Comparison of ENCODE assay signal across 8 cellular contexts in the genomic region with DNA sequence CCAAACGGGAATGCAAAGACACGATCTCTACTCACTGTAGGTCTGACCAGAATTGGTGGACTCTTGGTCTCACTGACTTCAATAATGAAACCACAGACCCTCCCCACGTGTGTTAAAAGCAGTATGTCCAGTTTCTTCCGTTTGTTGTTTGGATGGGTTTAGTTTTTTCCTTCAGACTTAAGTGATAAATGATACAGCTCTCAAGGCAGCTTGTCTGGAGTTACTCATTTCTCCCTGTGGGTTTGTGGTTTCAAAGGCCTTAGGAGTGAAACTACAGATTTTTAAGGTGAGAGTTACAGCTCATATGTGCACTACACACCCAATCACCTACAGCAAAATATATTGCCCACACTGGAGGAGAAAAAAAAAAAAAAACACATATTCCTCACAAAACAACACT.
DNase-seq lines count a peak whose midpoint lies in the region; ATAC-seq and TF ChIP-seq lines count a peak whose summit lies in the region.

No MANE protein-coding gene starts in this region.

- H3K27ac ChIP-seq in brain microvascular endothelial cell (no peak overlapping the region), esophagus squamous epithelium (no peak overlapping the region)

- no peaks in the 10 kb centered on the region for H3K36me3 ChIP-seq in brain microvascular endothelial cell (replicated peaks)
- no peaks in the 10 kb centered on the region for H3K36me3 ChIP-seq in esophagus squamous epithelium

- H3K27me3 ChIP-seq in brain microvascular endothelial cell (replicated peaks) (no peaks in the 10 kb centered on the region), esophagus squamous epithelium (no peaks in the 10 kb centered on the region)

- intact Hi-C loops in head of caudate nucleus (cut with DNase I), result loop anchor here (10.0 kb wide), 1 partner anchor 70 kb away; no protein-coding TSS in a partner anchor
- intact Hi-C loops in esophagus squamous epithelium (cut with DNase I), result no loop called here

- in situ Hi-C loops in brain microvascular endothelial cell (cut with HindIII; ENCODE audit: low pct_ligation_motif_present, low sequenced_read_pairs), result no loop called here

- no peak overlapping the region for H3K4me3 ChIP-seq in AG10803 (ENCODE audit: low read length)
- no peak overlapping the region for H3K4me3 ChIP-seq in brain microvascular endothelial cell (ENCODE audit: low read depth, low read length)
- H3K4me3 ChIP-seq in esophagus squamous epithelium, result no peak overlapping the region

- TF ChIP-seq POLR2A in esophagus squamous epithelium (IDR thresholded peaks at IDR 0.05), result no peak

- 53 to 85% methylated on average over 4 of the region's 4 CpGs for WGBS in esophagus squamous epithelium, 2 donors

- ATAC-seq in GM19351 (IDR thresholded peaks at IDR 0.05; ENCODE audit: unreplicated experiment) (peak; percentile 95), HG03457 (IDR thresholded peaks at IDR 0.05; ENCODE audit: unreplicated experiment) (peak; percentile 82)

- peaks cover 0 to 9% (median 0%) of the 10 kb centered on the region in 3 donors for H3K4me1 ChIP-seq in esophagus squamous epithelium

- DNase-seq in AG10803 (ENCODE audit: low read depth) (peak; percentile 76), brain microvascular endothelial cell (peak; percentile 51), head of caudate nucleus (no peak), RKO (ENCODE audit: low spot score) (no peak), cerebellar nuclear complex (lab: John Stamatoyannopoulos, UW) (no peak), esophagus squamous epithelium (lab: John Stamatoyannopoulos, UW) (no peak)

- H3K9me3 ChIP-seq in esophagus squamous epithelium, result no peaks in the 10 kb centered on the region

- TF ChIP-seq CTCF in AG10803 (conservative IDR thresholded peaks at IDR 0.05; ENCODE audit: low read length), result no peak
- no peak for TF ChIP-seq CTCF in brain microvascular endothelial cell (IDR thresholded peaks at IDR 0.05; ENCODE audit: low read depth, low read length, missing control alignments)
- no peak for TF ChIP-seq CTCF in esophagus squamous epithelium (IDR thresholded peaks at IDR 0.05)

Comparison
In these comparisons a context has a peak if more than half of its experiments do, and no peak if none do; other contexts are left out.
1. DNase-seq: peak in AG10803 (single experiment) and brain microvascular endothelial cell (single experiment); none in head of caudate nucleus (0 of 42), RKO (single experiment), cerebellar nuclear complex (0 of 2) and esophagus squamous epithelium (single experiment).